In genomic region chr2:55106148-55106547, GRCh38 we compare ENCODE assay signal across 29 cellular contexts. TPM values are rescaled to one million over a fixed set of nuclear protein-coding genes. Genes with fewer than 3 reads are reported as not detected.
DNase-seq lines count a peak whose midpoint lies in the region; ATAC-seq, FAIRE-seq and TF ChIP-seq lines count a peak whose summit lies in the region.
"Had no signal": no experiment of that assay in that cellular context is flagged by ENCODE, and none has a peak within 500 bp of the region (broad histone marks: within the 10 kb centered on the region; RNA-seq: fewer than 3 reads in every experiment).

No MANE protein-coding gene starts in this region.

- H3K36me3 ChIP-seq in BLaER1 (no peaks in the 10 kb centered on the region), astrocyte (ENCODE audit: insufficient read depth, low read length) (no peaks in the 10 kb centered on the region), mesenchymal stem cell (ENCODE audit: control insufficient read depth in 1 of 2, insufficient read depth in 2 of 2, low read depth in 1 of 2, low read length in 2 of 2) (no peaks in the 10 kb centered on the region)
- H3K36me3 ChIP-seq: upper lobe of right lung had no signal

- no peak overlapping the region for H2BK5ac ChIP-seq in mesenchymal stem cell (ENCODE audit: low read depth, low read length, poor library complexity, severe bottlenecking)

- H3K27ac Mint-ChIP-seq in astrocyte (ENCODE audit: unreplicated experiment): peak overlapping the region; percentile 43
- H3K27ac Mint-ChIP-seq: activated naive CD8-positive, alpha-beta T cell treated with anti-CD3 and anti-CD28 coated beads, Interleukin-2, amount 10 ng/mL, durations not matched to agents 7 days and 5 days; dendritic cell treated with granulocyte-macrophage colony-stimulating factor and Interleukin-4, amounts not matched to agents 40 ng/mL and 50 ng/mL, for 4 days; natural killer cell treated with Interleukin-12 subunit alpha and Interleukin-12 subunit beta and Interleukin-15 and Interleukin-18, amount 100 ng/mL, for 72 hours; T-helper 2 cell treated with Interferon-gamma antibody and Interleukin-4, amounts not matched to agents 5 μg/mL and 100 μg/mL, for 36 hours had no signal

- H2BK15ac ChIP-seq in mesenchymal stem cell (ENCODE audit: low read depth, poor library complexity, severe bottlenecking): no peak overlapping the region

- H3K18ac ChIP-seq in mesenchymal stem cell (ENCODE audit: low read depth in 1 of 2, low read length in 2 of 2): no peak overlapping the region

- H3K4ac ChIP-seq in mesenchymal stem cell (ENCODE audit: low read depth in 1 of 2, low read length in 2 of 2): no peak overlapping the region

- peaks cover 100% of the 10 kb centered on the region for H3K4me1 ChIP-seq in BLaER1
- peaks cover 33% of the 10 kb centered on the region for H3K4me1 ChIP-seq in astrocyte (ENCODE audit: insufficient read depth, low read length)
- H3K4me1 ChIP-seq in mesenchymal stem cell (ENCODE audit: control insufficient read depth, insufficient read depth, low read depth, low read length): peaks cover 14% of the 10 kb centered on the region
- H3K4me1 ChIP-seq: parathyroid adenoma had no signal

- H3K27me3 ChIP-seq in BLaER1: no peaks in the 10 kb centered on the region
- H3K27me3 ChIP-seq in astrocyte (ENCODE audit: insufficient read depth, low read length): no peaks in the 10 kb centered on the region
- no peaks in the 10 kb centered on the region for H3K27me3 ChIP-seq in mesenchymal stem cell (ENCODE audit: control insufficient read depth in 1 of 2, insufficient read depth in 1 of 2, low read length in 2 of 2)
- H3K27me3 ChIP-seq: upper lobe of right lung had no signal

- WGBS in mesenchymal stem cell: 47% methylated on average over 1 of the region's 1 CpG

- no peak overlapping the region for H3K4me3 Mint-ChIP-seq in astrocyte (ENCODE audit: unreplicated experiment)
- H3K4me3 Mint-ChIP-seq: activated naive CD8-positive, alpha-beta T cell treated with anti-CD3 and anti-CD28 coated beads, Interleukin-2, amount 10 ng/mL, durations not matched to agents 7 days and 5 days; dendritic cell treated with granulocyte-macrophage colony-stimulating factor and Interleukin-4, amounts not matched to agents 40 ng/mL and 50 ng/mL, for 4 days; natural killer cell treated with Interleukin-12 subunit alpha and Interleukin-12 subunit beta and Interleukin-15 and Interleukin-18, amount 100 ng/mL, for 72 hours; T-helper 2 cell treated with Interferon-gamma antibody and Interleukin-4, amounts not matched to agents 5 μg/mL and 100 μg/mL, for 36 hours had no signal

- H4K91ac ChIP-seq in mesenchymal stem cell (ENCODE audit: low read length): peak overlapping the region; percentile 39

- no peaks in the 10 kb centered on the region for H3K9me3 Mint-ChIP-seq in astrocyte (ENCODE audit: unreplicated experiment)
- H3K9me3 Mint-ChIP-seq: activated naive CD8-positive, alpha-beta T cell treated with anti-CD3 and anti-CD28 coated beads, Interleukin-2, amount 10 ng/mL, durations not matched to agents 7 days and 5 days; dendritic cell treated with granulocyte-macrophage colony-stimulating factor and Interleukin-4, amounts not matched to agents 40 ng/mL and 50 ng/mL, for 4 days; natural killer cell treated with Interleukin-12 subunit alpha and Interleukin-12 subunit beta and Interleukin-15 and Interleukin-18, amount 100 ng/mL, for 72 hours; T-helper 2 cell treated with Interferon-gamma antibody and Interleukin-4, amounts not matched to agents 5 μg/mL and 100 μg/mL, for 36 hours had no signal

- no peak overlapping the region for H3K14ac ChIP-seq in mesenchymal stem cell (ENCODE audit: low read length in 2 of 2)

- H4K20me1 ChIP-seq in BLaER1 (no peaks in the 10 kb centered on the region), astrocyte (ENCODE audit: insufficient read depth, low read length) (no peaks in the 10 kb centered on the region)

- DNase-seq in HTR-8/SVneo (ENCODE audit: insufficient read length, low spot score) (no peak), astrocyte (ENCODE audit: low read depth) (no peak), mesenchymal stem cell (peak; percentile 63)
- DNase-seq: ACHN; activated CD8-positive, alpha-beta memory T cell treated with anti-CD3 and anti-CD28 coated beads, Interleukin-2, amount 50 U/mL, for 4 hours; activated effector memory CD4-positive, alpha-beta T cell treated with Interleukin-2 at 50 U/mL for 16 hours; activated naive CD8-positive, alpha-beta T cell treated with anti-CD3 and anti-CD28 coated beads, Interleukin-2, amount 10 ng/mL, durations not matched to agents 7 days and 5 days; C1 segment of cervical spinal cord; GDM1; Kasumi-1; left ventricle myocardium superior; midbrain; NCI-H510A treated with DMSO at 0.1 percent for 48 hours; NK-92 treated with Interleukin-12 subunit alpha and Interleukin-12 subunit beta, amount 100 ng/mL, for 24 hours; right cardiac atrium; stimulated activated CD4-positive, alpha-beta T cell treated with anti-CD3 and anti-CD28 coated beads, Interleukin-15, amount 100 ng/mL, for 24 hours; stimulated activated CD8-positive, alpha-beta memory T cell treated with anti-CD3 and anti-CD28 coated beads, Interleukin-4, amount 100 ng/mL, for 48 hours; upper lobe of right lung had no signal

- H3K36me3 Mint-ChIP-seq in astrocyte (ENCODE audit: low read depth, unreplicated experiment): no peaks in the 10 kb centered on the region
- H3K36me3 Mint-ChIP-seq: activated naive CD8-positive, alpha-beta T cell treated with anti-CD3 and anti-CD28 coated beads, Interleukin-2, amount 10 ng/mL, durations not matched to agents 7 days and 5 days; natural killer cell treated with Interleukin-12 subunit alpha and Interleukin-12 subunit beta and Interleukin-15 and Interleukin-18, amount 100 ng/mL, for 72 hours had no signal

- no peak overlapping the region for H3K23ac ChIP-seq in mesenchymal stem cell (ENCODE audit: low read length in 2 of 2)

- H3K79me2 ChIP-seq in astrocyte (ENCODE audit: insufficient read depth, low read length): no peaks in the 10 kb centered on the region
- H3K79me2 ChIP-seq: parathyroid adenoma had no signal

- H3K27ac ChIP-seq in BLaER1 (peak overlapping the region; percentile 51; the same call in 1 of the 2 replicates), astrocyte (ENCODE audit: low read depth, low read length) (no peak overlapping the region), mesenchymal stem cell (ENCODE audit: low read length, poor library complexity, severe bottlenecking) (no peak overlapping the region)
- H3K27ac ChIP-seq: parathyroid adenoma, upper lobe of right lung had no signal

- TF ChIP-seq CTCF in astrocyte (IDR thresholded peaks at IDR 0.05; ENCODE audit: insufficient read depth, low read depth, low read length): no peak

- peaks cover 2% of the 10 kb centered on the region for H3K79me1 ChIP-seq in mesenchymal stem cell (replicated peaks; ENCODE audit: low read length, poor library complexity, severe bottlenecking)

- H2BK120ac ChIP-seq in mesenchymal stem cell (ENCODE audit: low read depth, low read length): peak overlapping the region; percentile 49

- H3K4me1 Mint-ChIP-seq in astrocyte (ENCODE audit: low read depth, unreplicated experiment): peaks cover 37% of the 10 kb centered on the region
- H3K4me1 Mint-ChIP-seq: activated naive CD8-positive, alpha-beta T cell treated with anti-CD3 and anti-CD28 coated beads, Interleukin-2, amount 10 ng/mL, durations not matched to agents 7 days and 5 days had no signal

- H3K4me3 ChIP-seq in BLaER1 (no peak overlapping the region), astrocyte (ENCODE audit: insufficient read depth, low read depth, low read length) (no peak overlapping the region), mesenchymal stem cell (ENCODE audit: insufficient read depth in 1 of 2, low read depth in 1 of 2, low read length in 2 of 2) (no peak overlapping the region)
- H3K4me3 ChIP-seq: upper lobe of right lung had no signal

- no peaks in the 10 kb centered on the region for H3K27me3 Mint-ChIP-seq in astrocyte (ENCODE audit: low read depth, unreplicated experiment)
- H3K27me3 Mint-ChIP-seq: activated naive CD8-positive, alpha-beta T cell treated with anti-CD3 and anti-CD28 coated beads, Interleukin-2, amount 10 ng/mL, durations not matched to agents 7 days and 5 days; dendritic cell treated with granulocyte-macrophage colony-stimulating factor and Interleukin-4, amounts not matched to agents 40 ng/mL and 50 ng/mL, for 4 days; natural killer cell treated with Interleukin-12 subunit alpha and Interleukin-12 subunit beta and Interleukin-15 and Interleukin-18, amount 100 ng/mL, for 72 hours had no signal

- H3K4me2 ChIP-seq in BLaER1 (peak overlapping the region; percentile 11; the same call in 1 of the 2 replicates), astrocyte (ENCODE audit: low read length) (peak overlapping the region; percentile 23), mesenchymal stem cell (ENCODE audit: low read length, poor library complexity, severe bottlenecking) (no peak overlapping the region)

- H2AFZ ChIP-seq in astrocyte (ENCODE audit: low read depth, low read length) (no peak overlapping the region), mesenchymal stem cell (ENCODE audit: low read depth, low read length) (no peak overlapping the region)
- H2AFZ ChIP-seq: parathyroid adenoma had no signal

- H3K9me3 ChIP-seq in BLaER1: no peaks in the 10 kb centered on the region
- no peaks in the 10 kb centered on the region for H3K9me3 ChIP-seq in astrocyte (ENCODE audit: insufficient read depth, low read depth, low read length)
- no peaks in the 10 kb centered on the region for H3K9me3 ChIP-seq in mesenchymal stem cell (ENCODE audit: control insufficient read depth, low read length)
- H3K9me3 ChIP-seq: upper lobe of right lung had no signal

- peak overlapping the region; percentile 7 to 66 for H2BK12ac ChIP-seq in mesenchymal stem cell (ENCODE audit: low read length in 2 of 2)

- H4K8ac ChIP-seq in mesenchymal stem cell (ENCODE audit: low read length): no peak overlapping the region

- H3K9ac ChIP-seq in BLaER1 (no peak overlapping the region), astrocyte (ENCODE audit: low read length) (no peak overlapping the region), mesenchymal stem cell (ENCODE audit: low read length) (no peak overlapping the region)
- H3K9ac ChIP-seq: parathyroid adenoma had no signal

- H2AK5ac ChIP-seq in mesenchymal stem cell (ENCODE audit: low read length, severe bottlenecking): no peak overlapping the region

- ATAC-seq in GM21515 (IDR thresholded peaks at IDR 0.05; ENCODE audit: unreplicated experiment): no peak
- ATAC-seq in GM19035 (IDR thresholded peaks at IDR 0.05; ENCODE audit: unreplicated experiment): no peak
- no peak for ATAC-seq in HG02642 (IDR thresholded peaks at IDR 0.05; ENCODE audit: poor library complexity, unreplicated experiment)
- no peak for ATAC-seq in HG02885 (IDR thresholded peaks at IDR 0.05; ENCODE audit: poor library complexity, unreplicated experiment)
- ATAC-seq: HCT116; left ventricle myocardium superior; natural killer cell treated with Interleukin-12 subunit alpha and Interleukin-12 subunit beta and Interleukin-15 and Interleukin-18, amount 100 ng/mL, for 72 hours; right cardiac atrium; upper lobe of right lung had no signal

- FAIRE-seq in HTR-8/SVneo (lab: Jason Lieb, UNC) (peak; percentile 69), astrocyte (lab: Jason Lieb, UNC) (no peak)
- FAIRE-seq: GM18507 had no signal

RNA-seq across cellular contexts. Expression of gene RTN4, which starts 55.9 kb away (rescaled TPM):
- 509 and 541 TPM in 2 replicates for total RNA-seq in astrocyte
- polyA plus RNA-seq in mesenchymal stem cell (2013, experiment 1 of 2): 977 TPM
- polyA plus RNA-seq in mesenchymal stem cell (2013, experiment 2 of 2): 1,026 TPM
